Comparison of ENCODE assay signal across 33 cellular contexts in the genomic region with DNA sequence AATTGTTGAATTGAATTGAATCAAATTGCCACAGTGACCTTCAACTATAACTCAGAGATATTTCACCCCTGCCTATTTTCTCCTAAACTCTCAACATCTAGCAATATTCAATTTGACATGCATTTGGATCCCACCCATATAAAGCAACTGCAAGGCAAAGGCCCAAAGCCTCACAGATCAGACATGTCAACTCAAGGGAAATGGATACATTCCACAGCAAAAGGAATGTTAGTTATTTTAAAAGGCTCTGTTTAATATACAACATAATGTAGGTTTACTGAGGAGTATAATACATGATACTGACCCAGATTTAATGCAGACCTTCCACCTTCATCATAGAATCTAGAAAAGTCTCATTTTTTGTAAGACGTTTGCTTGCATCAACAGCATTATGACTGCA.
"Had no signal": no experiment of that assay in that cellular context is flagged by ENCODE, and none has a peak within 500 bp of the region (broad histone marks: within the 10 kb centered on the region; RNA-seq: fewer than 3 reads in every experiment).

No MANE protein-coding gene starts in this region.

- FAIRE-seq: colon, endometrium, small intestine had no signal

- H3K4me3 Mint-ChIP-seq: activated CD4-positive, alpha-beta memory T cell treated with anti-CD3 and anti-CD28 coated beads for 36 hours; activated CD4-positive, alpha-beta T cell treated with anti-CD3 and anti-CD28 coated beads, Interleukin-2, amount 10 ng/mL, durations not matched to agents 24 days and 14 days; activated naive CD4-positive, alpha-beta T cell treated with anti-CD3 and anti-CD28 coated beads, Interleukin-2, amount 10 ng/mL, durations not matched to agents 7 days and 5 days; activated naive CD8-positive, alpha-beta T cell treated with anti-CD3 and anti-CD28 coated beads, Interleukin-2, amount 10 ng/mL, durations not matched to agents 7 days and 5 days; activated T-helper 1 cell treated with anti-CD3 and anti-CD28 coated beads, Interleukin-12 subunit alpha, Interleukin-12 subunit beta, Interleukin-2, Interleukin-4 antibody, amounts not matched to agents 30 ng/mL and 10 ng/mL and 1 ng/mL, durations not matched to agents 14 hours and 24 hours and 36 hours; immature natural killer cell; natural killer cell treated with Interleukin-12 subunit alpha and Interleukin-12 subunit beta and Interleukin-15 and Interleukin-18, amount 100 ng/mL, for 72 hours; stimulated activated effector memory CD8-positive, alpha-beta T cell treated with anti-CD3 and anti-CD28 coated beads, Interleukin-12 subunit alpha, Interleukin-12 subunit beta, amount 100 ng/mL, for 72 hours; stimulated activated naive CD8-positive, alpha-beta T cell treated with anti-CD3 and anti-CD28 coated beads, Interleukin-15, amount 100 ng/mL, for 72 hours; T-helper 1 cell treated with Interleukin-12 subunit alpha and Interleukin-12 subunit beta and Interleukin-4 antibody, amounts not matched to agents 30 μg/mL and 1 μg/mL, for 36 hours had no signal

- H3K27ac ChIP-seq: breast epithelium, foreskin keratinocyte, heart left ventricle, left lung, lower lobe of right lung, right lobe of liver, thyroid gland, upper lobe of left lung, vagina had no signal

- DNase-seq: activated CD4-positive, alpha-beta memory T cell treated with anti-CD3 and anti-CD28 coated beads for 36 hours; activated CD4-positive, alpha-beta T cell treated with anti-CD3 and anti-CD28 coated beads, Interleukin-2, amount 10 ng/mL, durations not matched to agents 24 days and 14 days; activated CD4-positive, CD25-positive, alpha-beta regulatory T cell treated with anti-CD3 and anti-CD28 coated beads, Interleukin-2, amount 50 U/mL, for 72 hours; activated CD8-positive, alpha-beta memory T cell treated with anti-CD3 and anti-CD28 coated beads, Interleukin-2, amount 50 U/mL, for 4 hours; activated gamma-delta T cell; activated naive CD4-positive, alpha-beta T cell treated with anti-CD3 and anti-CD28 coated beads, Interleukin-2, amount 10 ng/mL, durations not matched to agents 7 days and 5 days; activated naive CD8-positive, alpha-beta T cell treated with anti-CD3 and anti-CD28 coated beads, Interleukin-2, amount 10 ng/mL, durations not matched to agents 7 days and 5 days; activated T-cell treated with anti-CD3 and anti-CD28 coated beads, Interleukin-2, amount 50 U/mL, for 1 hour; amniotic stem cell; central memory CD4-positive, alpha-beta T cell; effector CD8-positive, alpha-beta T cell; foreskin keratinocyte; heart left ventricle; hypothalamus; immature natural killer cell; kidney glomerular epithelial cell; left lung; lower lobe of right lung; mesenchymal stem cell; right lobe of liver; small intestine; stimulated activated CD4-positive, alpha-beta T cell treated with anti-CD3 and anti-CD28 coated beads, Interleukin-4, amount 100 ng/mL, for 24 hours; stimulated activated naive CD8-positive, alpha-beta T cell treated with anti-CD3 and anti-CD28 coated beads, Interleukin-15, amount 100 ng/mL, for 72 hours; thyroid gland; upper lobe of left lung had no signal

- H3K4me3 ChIP-seq: breast epithelium, heart left ventricle, left lung, lower lobe of right lung, right lobe of liver, thyroid gland, upper lobe of left lung, vagina had no signal

- H3K9me3 ChIP-seq: breast epithelium, heart left ventricle, left lung, lower lobe of right lung, right lobe of liver, thyroid gland, upper lobe of left lung, vagina had no signal

- H3K9me3 Mint-ChIP-seq: activated CD4-positive, alpha-beta memory T cell treated with anti-CD3 and anti-CD28 coated beads for 36 hours; activated CD4-positive, alpha-beta T cell treated with anti-CD3 and anti-CD28 coated beads, Interleukin-2, amount 10 ng/mL, durations not matched to agents 24 days and 14 days; activated naive CD4-positive, alpha-beta T cell treated with anti-CD3 and anti-CD28 coated beads, Interleukin-2, amount 10 ng/mL, durations not matched to agents 7 days and 5 days; activated naive CD8-positive, alpha-beta T cell treated with anti-CD3 and anti-CD28 coated beads, Interleukin-2, amount 10 ng/mL, durations not matched to agents 7 days and 5 days; activated T-helper 1 cell treated with anti-CD3 and anti-CD28 coated beads, Interleukin-12 subunit alpha, Interleukin-12 subunit beta, Interleukin-2, Interleukin-4 antibody, amounts not matched to agents 30 ng/mL and 10 ng/mL and 1 ng/mL, durations not matched to agents 14 hours and 24 hours and 36 hours; stimulated activated effector memory CD8-positive, alpha-beta T cell treated with anti-CD3 and anti-CD28 coated beads, Interleukin-12 subunit alpha, Interleukin-12 subunit beta, amount 100 ng/mL, for 72 hours; stimulated activated naive CD8-positive, alpha-beta T cell treated with anti-CD3 and anti-CD28 coated beads, Interleukin-15, amount 100 ng/mL, for 72 hours; T-helper 1 cell treated with Interleukin-12 subunit alpha and Interleukin-12 subunit beta and Interleukin-4 antibody, amounts not matched to agents 30 μg/mL and 1 μg/mL, for 36 hours had no signal

- H3K4me1 ChIP-seq: breast epithelium, foreskin keratinocyte, left lung, lower lobe of right lung, right lobe of liver, thyroid gland, upper lobe of left lung, vagina had no signal

- H3K4me1 Mint-ChIP-seq: activated CD4-positive, alpha-beta T cell treated with anti-CD3 and anti-CD28 coated beads, Interleukin-2, amount 10 ng/mL, durations not matched to agents 24 days and 14 days; activated naive CD4-positive, alpha-beta T cell treated with anti-CD3 and anti-CD28 coated beads, Interleukin-2, amount 10 ng/mL, durations not matched to agents 7 days and 5 days; activated naive CD8-positive, alpha-beta T cell treated with anti-CD3 and anti-CD28 coated beads, Interleukin-2, amount 10 ng/mL, durations not matched to agents 7 days and 5 days; immature natural killer cell; stimulated activated effector memory CD8-positive, alpha-beta T cell treated with anti-CD3 and anti-CD28 coated beads, Interleukin-12 subunit alpha, Interleukin-12 subunit beta, amount 100 ng/mL, for 72 hours; stimulated activated naive CD8-positive, alpha-beta T cell treated with anti-CD3 and anti-CD28 coated beads, Interleukin-15, amount 100 ng/mL, for 72 hours had no signal

- H3K36me3 Mint-ChIP-seq: activated CD4-positive, alpha-beta memory T cell treated with anti-CD3 and anti-CD28 coated beads for 36 hours; activated naive CD4-positive, alpha-beta T cell treated with anti-CD3 and anti-CD28 coated beads, Interleukin-2, amount 10 ng/mL, durations not matched to agents 7 days and 5 days; activated naive CD8-positive, alpha-beta T cell treated with anti-CD3 and anti-CD28 coated beads, Interleukin-2, amount 10 ng/mL, durations not matched to agents 7 days and 5 days; immature natural killer cell; natural killer cell treated with Interleukin-12 subunit alpha and Interleukin-12 subunit beta and Interleukin-15 and Interleukin-18, amount 100 ng/mL, for 72 hours; stimulated activated effector memory CD8-positive, alpha-beta T cell treated with anti-CD3 and anti-CD28 coated beads, Interleukin-12 subunit alpha, Interleukin-12 subunit beta, amount 100 ng/mL, for 72 hours had no signal

- H3K27ac Mint-ChIP-seq: activated CD4-positive, alpha-beta memory T cell treated with anti-CD3 and anti-CD28 coated beads for 36 hours; activated CD4-positive, alpha-beta T cell treated with anti-CD3 and anti-CD28 coated beads, Interleukin-2, amount 10 ng/mL, durations not matched to agents 24 days and 14 days; activated naive CD4-positive, alpha-beta T cell treated with anti-CD3 and anti-CD28 coated beads, Interleukin-2, amount 10 ng/mL, durations not matched to agents 7 days and 5 days; activated naive CD8-positive, alpha-beta T cell treated with anti-CD3 and anti-CD28 coated beads, Interleukin-2, amount 10 ng/mL, durations not matched to agents 7 days and 5 days; activated T-helper 1 cell treated with anti-CD3 and anti-CD28 coated beads, Interleukin-12 subunit alpha, Interleukin-12 subunit beta, Interleukin-2, Interleukin-4 antibody, amounts not matched to agents 30 ng/mL and 10 ng/mL and 1 ng/mL, durations not matched to agents 14 hours and 24 hours and 36 hours; immature natural killer cell; natural killer cell treated with Interleukin-12 subunit alpha and Interleukin-12 subunit beta and Interleukin-15 and Interleukin-18, amount 100 ng/mL, for 72 hours; stimulated activated effector memory CD8-positive, alpha-beta T cell treated with anti-CD3 and anti-CD28 coated beads, Interleukin-12 subunit alpha, Interleukin-12 subunit beta, amount 100 ng/mL, for 72 hours; stimulated activated naive CD8-positive, alpha-beta T cell treated with anti-CD3 and anti-CD28 coated beads, Interleukin-15, amount 100 ng/mL, for 72 hours; T-helper 1 cell treated with Interleukin-12 subunit alpha and Interleukin-12 subunit beta and Interleukin-4 antibody, amounts not matched to agents 30 μg/mL and 1 μg/mL, for 36 hours had no signal

- H3K27me3 Mint-ChIP-seq: activated CD4-positive, alpha-beta T cell treated with anti-CD3 and anti-CD28 coated beads, Interleukin-2, amount 10 ng/mL, durations not matched to agents 24 days and 14 days; activated naive CD4-positive, alpha-beta T cell treated with anti-CD3 and anti-CD28 coated beads, Interleukin-2, amount 10 ng/mL, durations not matched to agents 7 days and 5 days; stimulated activated naive CD8-positive, alpha-beta T cell treated with anti-CD3 and anti-CD28 coated beads, Interleukin-15, amount 100 ng/mL, for 72 hours had no signal

- ATAC-seq: foreskin keratinocyte; heart left ventricle; left lung; lower lobe of right lung; natural killer cell treated with Interleukin-12 subunit alpha and Interleukin-12 subunit beta and Interleukin-15 and Interleukin-18, amount 100 ng/mL, for 72 hours; right lobe of liver; stimulated activated effector memory CD8-positive, alpha-beta T cell treated with anti-CD3 and anti-CD28 coated beads, Interleukin-12 subunit alpha, Interleukin-12 subunit beta, amount 100 ng/mL, for 72 hours; stimulated activated naive CD8-positive, alpha-beta T cell treated with anti-CD3 and anti-CD28 coated beads, Interleukin-15, amount 100 ng/mL, for 72 hours had no signal

- H3K36me3 ChIP-seq: breast epithelium, heart left ventricle, left lung, lower lobe of right lung, right lobe of liver, thyroid gland, upper lobe of left lung, vagina had no signal

- H3K27me3 ChIP-seq: breast epithelium, heart left ventricle, left lung, right lobe of liver, thyroid gland, upper lobe of left lung, vagina had no signal
